In the genomic region with DNA sequence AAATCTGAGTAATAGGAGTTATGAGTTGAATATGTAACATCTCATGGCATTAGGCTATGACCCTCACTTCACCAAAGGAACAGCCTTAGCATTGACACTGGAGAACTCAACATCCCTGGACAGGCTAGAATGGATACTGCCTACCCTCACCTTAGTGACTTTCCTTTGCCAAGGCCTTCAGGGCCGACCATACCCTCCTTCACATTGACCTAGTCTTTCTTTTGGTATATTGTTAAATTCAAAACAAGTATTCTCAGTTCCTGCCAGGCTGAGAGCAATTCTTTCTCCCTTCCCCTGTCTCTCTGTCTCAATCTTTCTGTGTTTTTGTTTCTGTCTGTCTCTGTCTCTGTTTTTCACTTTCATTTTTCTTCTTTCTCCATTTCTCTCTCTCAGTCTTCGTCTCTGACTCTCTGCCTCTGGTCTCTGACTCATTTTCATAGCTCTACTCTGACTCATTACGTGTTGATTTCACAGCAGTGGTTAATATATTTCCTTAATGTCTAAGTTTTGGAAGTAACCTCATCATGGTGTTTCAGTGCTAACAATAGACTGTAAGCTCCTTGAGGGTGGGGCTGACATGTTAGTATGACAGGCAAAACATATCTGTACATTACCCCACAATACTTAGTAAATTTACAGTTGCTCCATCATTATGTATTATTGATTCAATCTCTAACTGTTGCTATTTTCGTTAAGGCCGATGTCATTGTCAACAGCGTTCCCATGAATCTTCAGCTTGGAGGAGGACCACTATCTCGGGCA, we compare ENCODE assay signal across 8 cellular contexts. TPM values are rescaled to one million over a fixed set of nuclear protein-coding genes. Genes with fewer than 3 reads are reported as not detected.
DNase-seq lines count a peak whose midpoint lies in the region; ATAC-seq and TF ChIP-seq lines count a peak whose summit lies in the region.

No MANE protein-coding gene starts in this region.

- intact Hi-C loops in A673 (cut with micrococcal nuclease; ENCODE audit: unreplicated experiment): no loop called here

- ATAC-seq in GM18867 (IDR thresholded peaks at IDR 0.05; ENCODE audit: unreplicated experiment) (peak; percentile 93), HG02973 (IDR thresholded peaks at IDR 0.05; ENCODE audit: unreplicated experiment) (peak; percentile 91)

- POLR2A ChIA-PET in A673 (lab: Charles Lee; ENCODE audit: low non-redundant PET): no interaction called here

- no peaks in the 10 kb centered on the region for H3K27me3 ChIP-seq in A673 (replicated peaks; ENCODE audit: insufficient read depth, low read depth, low read length, poor library complexity)

- no peaks in the 10 kb centered on the region for H3K36me3 ChIP-seq in A673 (ENCODE audit: insufficient read depth, low read length, poor library complexity, severe bottlenecking)

- DNase-seq in A673 (ENCODE audit: low spot score): peak; percentile 27
- DNase-seq in SIG-M5 (lab: John Stamatoyannopoulos, UW): peak; percentile 46
- peak; percentile 66 for DNase-seq in fibroblast of the aortic adventitia (ENCODE audit: low read depth)
- no peak for DNase-seq in HuH-7 (ENCODE audit: low spot score)
- no peak for DNase-seq in GOT3 (lab: John Stamatoyannopoulos, UW)
- no peak for DNase-seq in NCI-H526 (lab: John Stamatoyannopoulos, UW)

- H3K4me3 ChIP-seq in A673 (ENCODE audit: low read depth, low read length, poor library complexity, severe bottlenecking) (no peak overlapping the region), fibroblast of the aortic adventitia (ENCODE audit: low read depth, low read length) (no peak overlapping the region)

- BruUV-seq in A673 (replicated peaks; lab: Mats Ljungman, UMichigan): no TSS peak

- CTCF ChIA-PET in A673 (lab: Charles Lee): no interaction called here

- H3K4me1 ChIP-seq in A673 (ENCODE audit: insufficient read depth, low read length, poor library complexity, severe bottlenecking): no peaks in the 10 kb centered on the region

- no peak for TF ChIP-seq CTCF in A673 (conservative IDR thresholded peaks at IDR 0.05; ENCODE audit: low read depth, low read length)
- no peak for TF ChIP-seq CTCF in fibroblast of the aortic adventitia (IDR thresholded peaks at IDR 0.05; ENCODE audit: insufficient read depth, low read length)

- H3K27ac ChIP-seq in A673 (ENCODE audit: low read depth, low read length, poor library complexity, severe bottlenecking): no peak overlapping the region

- no peaks in the 10 kb centered on the region for H3K9me3 ChIP-seq in A673 (ENCODE audit: low read depth, low read length, poor library complexity, severe bottlenecking)

RNA-seq across cellular contexts. Expression of a gene that starts 32.5 kb away (rescaled TPM):
- total RNA-seq in A673 (2021) (not detected in 2 replicates), fibroblast of the aortic adventitia (ENCODE audit: low replicate concordance) (0.72 and 0.82 TPM in 2 replicates)

RNA-seq across cellular contexts. Expression of a gene that starts 45.8 kb away (rescaled TPM):
- total RNA-seq in A673 (2021) (16.6 and 18.9 TPM in 2 replicates), fibroblast of the aortic adventitia (ENCODE audit: low replicate concordance) (33.5 and 39.6 TPM in 2 replicates)

RNA-seq across cellular contexts. Expression of a gene that starts 45.9 kb away (rescaled TPM):
- 10.6 and 10.8 TPM in 2 replicates for total RNA-seq in A673 (2021)
- 31.7 and 32.6 TPM in 2 replicates for total RNA-seq in fibroblast of the aortic adventitia (ENCODE audit: low replicate concordance)

Comparison
In these comparisons a context has a peak if more than half of its experiments do, and no peak if none do; other contexts are left out.
1. DNase-seq: peak in A673 (single experiment), SIG-M5 (single experiment) and fibroblast of the aortic adventitia (single experiment); none in HuH-7 (single experiment), GOT3 (single experiment) and NCI-H526 (0 of 2).